Comparison of ENCODE assay signal across 8 cellular contexts in genomic region chr15:75625542-75626347, GRCh38. TPM values are rescaled to one million over a fixed set of nuclear protein-coding genes. Genes with fewer than 3 reads are reported as not detected.
A peak's percentile ranks its signal among the peaks of the same experiment; 100 is the strongest.
DNase-seq lines count a peak whose midpoint lies in the region; ATAC-seq and TF ChIP-seq lines count a peak whose summit lies in the region.

SNUPN (minus strand) TSS chr15:75625725; CDS start chr15:75621051, 4,674 bp downstream.

- no peaks in the 10 kb centered on the region for H3K9me3 ChIP-seq in A673 (ENCODE audit: low read depth, low read length, poor library complexity, severe bottlenecking)

- peaks cover 10% of the 10 kb centered on the region for H3K36me3 Mint-ChIP-seq in activated B cell treated with CpG ODN at 0.5 μM for 24 hours (ENCODE audit: low read depth)

- peak within 1 kb of the TSS; percentile 99 for H3K27ac ChIP-seq in A673 (ENCODE audit: low read depth, low read length, poor library complexity, severe bottlenecking)

- H3K4me3 Mint-ChIP-seq in activated B cell treated with CpG ODN at 0.5 μM for 24 hours = peak within 1 kb of the TSS; percentile 96

- H3K36me3 ChIP-seq in A673 (ENCODE audit: insufficient read depth, low read length, poor library complexity, severe bottlenecking) = no peaks in the 10 kb centered on the region

- peaks cover 19% of the 10 kb centered on the region for H3K4me1 Mint-ChIP-seq in activated B cell treated with CpG ODN at 0.5 μM for 24 hours

- H3K27me3 ChIP-seq in A673 (replicated peaks; ENCODE audit: insufficient read depth, low read depth, low read length, poor library complexity) = no peaks in the 10 kb centered on the region

- no peak for TF ChIP-seq CTCF in A673 (conservative IDR thresholded peaks at IDR 0.05; ENCODE audit: low read depth, low read length)
- no peak for TF ChIP-seq CTCF in activated B cell treated with CpG ODN at 0.5 μM for 24 hours (IDR thresholded peaks at IDR 0.05)
- TF ChIP-seq CTCF in cardiac fibroblast (IDR thresholded peaks at IDR 0.05; ENCODE audit: low read depth, low read length) = no peak

- no peaks in the 10 kb centered on the region for H3K27me3 Mint-ChIP-seq in activated B cell treated with CpG ODN at 0.5 μM for 24 hours

- TSS peak; percentile 85 for BruUV-seq in A673 (replicated peaks; lab: Mats Ljungman, UMichigan)

- POLR2A ChIA-PET in A673 (lab: Charles Lee; ENCODE audit: low non-redundant PET) (interaction anchor here (0.6 to 0.7 kb wide), 2 partner anchors 10 to 708 kb away, joined by 4 to 6 read pairs; no protein-coding TSS in a partner anchor), activated B cell treated with CpG ODN at 0.5 μM for 24 hours (lab: Charles Lee) (interaction anchor here (0.6 to 6.2 kb wide), 15 partner anchors 14 to 942 kb away, joined by 3 to 164 read pairs (median 4); partner anchors contain the start of genes IMP3, MAN2C1, PTPN9 and SIN3A)

- H3K4me3 ChIP-seq in A673 (ENCODE audit: low read depth, low read length, poor library complexity, severe bottlenecking) = peak within 1 kb of the TSS; percentile 98
- H3K4me3 ChIP-seq in cardiac fibroblast (replicated peaks in 1 of 2; ENCODE audit: low read depth in 2 of 2, low read length in 2 of 2) = peak within 1 kb of the TSS; percentile 83 to 90

- DNase-seq in A673 (ENCODE audit: low spot score) = peak; percentile 98
- DNase-seq in NCI-H226 = peak; percentile 92
- DNase-seq in activated B cell treated with CpG ODN at 0.5 μM for 24 hours = peak; percentile 78
- peak; percentile 92 to 94 for DNase-seq in cardiac fibroblast (ENCODE audit: low read depth in 2 of 2)
- peak; percentile 98 for DNase-seq in iPS-NIHi7 (ENCODE audit: extremely low spot score)
- DNase-seq in smooth muscle cell of the brain vasculature (ENCODE audit: low read depth, low spot score) = peak; percentile 72

- H3K9me3 Mint-ChIP-seq in activated B cell treated with CpG ODN at 0.5 μM for 24 hours = no peaks in the 10 kb centered on the region

- ATAC-seq in GM18868 (IDR thresholded peaks at IDR 0.05; ENCODE audit: unreplicated experiment) = peak; percentile 85
- peak; percentile 73 for ATAC-seq in HG03139 (IDR thresholded peaks at IDR 0.05; ENCODE audit: unreplicated experiment)
- peak; percentile 93 for ATAC-seq in activated B cell treated with CpG ODN at 0.5 μM for 24 hours (ENCODE audit: low read depth)

- CTCF ChIA-PET in A673 (lab: Charles Lee) (interaction anchor here (1.3 kb wide), 1 partner anchor 258 kb away, joined by 4 read pairs; no protein-coding TSS in a partner anchor), activated B cell treated with CpG ODN at 0.5 μM for 24 hours (lab: Charles Lee) (interaction anchor here (0.6 to 1.6 kb wide), 6 partner anchors 13 to 258 kb away, joined by 3 to 10 read pairs (median 3); partner anchors contain the start of genes IMP3, MAN2C1 and SNX33)

- H3K4me1 ChIP-seq in A673 (ENCODE audit: insufficient read depth, low read length, poor library complexity, severe bottlenecking) = peaks cover 16% of the 10 kb centered on the region

- intact Hi-C loops in A673 (cut with micrococcal nuclease; ENCODE audit: unreplicated experiment) (loop anchor here (5.0 to 10.0 kb wide), 2 partner anchors 121 to 173 kb away; partner anchors contain the start of gene SIN3A), activated B cell treated with CpG ODN at 0.5 μM for 24 hours (cut with micrococcal nuclease) (loop anchor here (1.0 kb wide), 4 partner anchors 15 to 174 kb away; partner anchors contain the start of genes IMP3, PTPN9 and SIN3A)

- peak within 1 kb of the TSS; percentile 98 for H3K27ac Mint-ChIP-seq in activated B cell treated with CpG ODN at 0.5 μM for 24 hours

RNA-seq across cellular contexts. Expression of gene SNUPN, which starts in this region (rescaled TPM):
- total RNA-seq in A673 (2021) (32.8 and 34.6 TPM in 2 replicates), activated B cell treated with CpG ODN at 0.5 μM for 24 hours (20.5 and 20.8 TPM in 2 replicates)

Comparison
In these comparisons a context has a peak if more than half of its experiments do, and no peak if none do; other contexts are left out.
1. Peak in every context shown above with its lines: DNase-seq, ATAC-seq, H3K4me3 ChIP-seq and H3K27ac ChIP-seq.